ENCODE assay signal across 18 cellular contexts in the genomic region with DNA sequence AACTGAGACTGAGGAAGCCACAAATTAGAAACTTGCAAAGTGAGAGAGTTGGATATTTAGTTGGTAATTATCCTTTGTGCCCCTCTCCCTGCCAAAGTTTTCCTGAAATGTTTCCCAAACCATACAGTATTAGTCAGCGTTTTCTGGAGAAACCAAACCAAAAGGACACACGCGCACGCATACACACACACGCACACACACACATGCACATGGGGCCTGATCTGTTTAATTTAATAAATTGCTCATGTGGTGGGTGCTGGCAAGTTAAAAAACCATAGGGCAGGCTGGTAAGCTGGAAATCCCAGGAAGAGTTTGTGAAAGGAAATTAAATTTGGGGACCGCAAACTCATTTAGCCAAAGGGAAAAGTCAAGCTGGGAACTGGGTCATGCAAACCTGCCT. TPM values are rescaled to one million over a fixed set of nuclear protein-coding genes. Genes with fewer than 3 reads are reported as not detected.
DNase-seq lines count a peak whose midpoint lies in the region; ATAC-seq and TF ChIP-seq lines count a peak whose summit lies in the region.
"Had no signal": no experiment of that assay in that cellular context is flagged by ENCODE, and none has a peak within 500 bp of the region (broad histone marks: within the 10 kb centered on the region; RNA-seq: fewer than 3 reads in every experiment).

No MANE protein-coding gene starts in this region.

- no peak overlapping the region for H4K5ac ChIP-seq in mesendoderm (ENCODE audit: low read length)

- DNase-seq in MG63 (peak; percentile 15), esophagus muscularis mucosa (ENCODE audit: extremely low spot score) (peak; percentile 89), mesendoderm (no peak), transverse colon (no peak)
- DNase-seq in activated naive CD4-positive, alpha-beta T cell treated with Interleukin-2 at 50 U/mL for 16 hours = no peak
- DNase-seq: Caco-2; CD4-positive, CD25-positive, alpha-beta regulatory T cell; CD8-positive, alpha-beta T cell; DMS153; DND-41; GOT3; HFFc6 had no signal

- TF ChIP-seq CTCF in esophagus muscularis mucosa (IDR thresholded peaks at IDR 0.05) (no peak), transverse colon (IDR thresholded peaks at IDR 0.05) (no peak)

- in situ Hi-C loops in transverse colon (cut with MboI; ENCODE audit: low pct_ligation_motif_present in 1 of 4, low pct_unique_long_range_greater_than_20kb in 1 of 4, low sequenced_read_pairs in 3 of 4) = no loop called here

- no peak overlapping the region for H4K8ac ChIP-seq in mesendoderm (ENCODE audit: low read depth, low read length)

- H2AK5ac ChIP-seq in mesendoderm (ENCODE audit: low read length) = no peak overlapping the region

- no peaks in the 10 kb centered on the region for H3K79me2 ChIP-seq in mesendoderm (ENCODE audit: control insufficient read depth, insufficient read depth, low read length)

- TF ChIP-seq EP300 in esophagus muscularis mucosa (IDR thresholded peaks at IDR 0.05) (no peak), transverse colon (IDR thresholded peaks at IDR 0.05; ENCODE audit: low read depth) (no peak)

- H3K36me3 ChIP-seq in MG63 (no peaks in the 10 kb centered on the region), esophagus muscularis mucosa (no peaks in the 10 kb centered on the region), mesendoderm (ENCODE audit: control insufficient read depth, insufficient read depth, low read length) (no peaks in the 10 kb centered on the region), transverse colon (no peaks in the 10 kb centered on the region)
- H3K36me3 ChIP-seq: BLaER1, HAP-1 had no signal

- peak overlapping the region; percentile 52 for H2BK5ac ChIP-seq in mesendoderm (ENCODE audit: low read length)

- H3K56ac ChIP-seq in mesendoderm (ENCODE audit: low read length) = peak overlapping the region; percentile 22

- H3K4me1 ChIP-seq in esophagus muscularis mucosa (no peaks in the 10 kb centered on the region), mesendoderm (ENCODE audit: control insufficient read depth, low read depth, low read length) (peaks cover 17% of the 10 kb centered on the region), transverse colon (peaks cover 0 to 4% (median 0%) of the 10 kb centered on the region in 4 donors)
- H3K4me1 ChIP-seq: BLaER1, Caco-2, HAP-1 had no signal

- no peaks in the 10 kb centered on the region for H3K79me1 ChIP-seq in mesendoderm (ENCODE audit: low read length)

- no peak overlapping the region for H3K4ac ChIP-seq in mesendoderm (ENCODE audit: low read depth, low read length)

- H3K9me3 ChIP-seq in MG63 (no peaks in the 10 kb centered on the region), esophagus muscularis mucosa (no peaks in the 10 kb centered on the region), transverse colon (no peaks in the 10 kb centered on the region)
- H3K9me3 ChIP-seq: HAP-1 had no signal

- no peak for TF ChIP-seq POLR2A in esophagus muscularis mucosa (IDR thresholded peaks at IDR 0.05; ENCODE audit: low read depth)
- TF ChIP-seq POLR2A in transverse colon (IDR thresholded peaks at IDR 0.05) = no peak

- no peak overlapping the region for H3K4me2 ChIP-seq in mesendoderm (ENCODE audit: low read length)
- H3K4me2 ChIP-seq: BLaER1 had no signal

- 84% methylated on average over 6 of the region's 6 CpGs for WGBS in esophagus muscularis mucosa
- no CpG with 5 or more reads among the region's 6 CpGs for WGBS in mesendoderm (ENCODE audit: extremely low coverage, insufficient coverage, low lambda C conversion rate)
- WGBS in transverse colon (ENCODE audit: low coverage in 1 of 2), 2 donors = 91 to 100% methylated on average over 1 to 6 of the region's 6 CpGs

- H3K18ac ChIP-seq in mesendoderm (ENCODE audit: low read length) = peak overlapping the region; percentile 64

- ATAC-seq in GM21576 (IDR thresholded peaks at IDR 0.05; ENCODE audit: unreplicated experiment) = no peak
- ATAC-seq: CD8-positive, alpha-beta T cell had no signal

- intact Hi-C loops in esophagus muscularis mucosa (cut with DNase I) (no loop called here), transverse colon (cut with DNase I; ENCODE audit: low total_unique reads) (no loop called here)

- H2BK120ac ChIP-seq in mesendoderm (ENCODE audit: low read depth, low read length) = no peak overlapping the region

- H3K4me3 ChIP-seq in MG63 = no peak overlapping the region
- H3K4me3 ChIP-seq in esophagus muscularis mucosa = no peak overlapping the region
- no peak overlapping the region for H3K4me3 ChIP-seq in mesendoderm (ENCODE audit: low read length)
- H3K4me3 ChIP-seq in transverse colon = no peak overlapping the region
- H3K4me3 ChIP-seq: BLaER1, HAP-1 had no signal

- no peak overlapping the region for H3K9ac ChIP-seq in mesendoderm (ENCODE audit: low read length)
- H3K9ac ChIP-seq: BLaER1 had no signal

- no peak overlapping the region for H3K27ac ChIP-seq in esophagus muscularis mucosa (replicated peaks in 1 of 4)
- no peak overlapping the region for H3K27ac ChIP-seq in mesendoderm (ENCODE audit: low read depth, low read length)
- no peak overlapping the region for H3K27ac ChIP-seq in transverse colon
- H3K27ac ChIP-seq: BLaER1, C4-2B had no signal

- H3K23ac ChIP-seq in mesendoderm (ENCODE audit: low read length) = no peak overlapping the region

- H3K27me3 ChIP-seq in MG63 (no peaks in the 10 kb centered on the region), esophagus muscularis mucosa (no peaks in the 10 kb centered on the region), mesendoderm (ENCODE audit: insufficient read depth, low read length, poor library complexity) (no peaks in the 10 kb centered on the region), transverse colon (no peaks in the 10 kb centered on the region)
- H3K27me3 ChIP-seq: BLaER1 had no signal

- no peak overlapping the region for H2BK15ac ChIP-seq in mesendoderm (replicated peaks; ENCODE audit: low read depth)

RNA-seq across cellular contexts. Expression of a gene that starts 11.7 kb away (rescaled TPM):
- total RNA-seq in MG63 (2014; rRNA removed; shearing (Covaris generic); ENCODE audit: low replicate concordance) = not detected in 2 replicates
- total RNA-seq in esophagus muscularis mucosa (1 to 10 TPM in 3 of 4 donors, under 1 TPM in 1; 0.83 to 4.2 (median 1.2) TPM), transverse colon (under 1 TPM in 2 of 4 donors, not detected in 2; 0.14 to 0.16 TPM)
- polyA plus RNA-seq in mesendoderm (2013, experiment 1 of 2) = 0.06 TPM
- 0.10 TPM for polyA plus RNA-seq in mesendoderm (2013, experiment 2 of 2)
- total RNA-seq: A172, A673, Caco-2, HFFc6 had no signal

Comparison
In these comparisons a context has a peak if more than half of its experiments do, and no peak if none do; other contexts are left out.
1. DNase-seq: peak in MG63 (single experiment) and esophagus muscularis mucosa (single experiment); none in mesendoderm (single experiment), activated naive CD4-positive, alpha-beta T cell treated with Interleukin-2 at 50 U/mL for 16 hours (single experiment) and transverse colon (single experiment).